ENCODE assay signal across 8 cellular contexts in genomic region chr7:25894902-25895791, GRCh38.
DNase-seq lines count a peak whose midpoint lies in the region; TF ChIP-seq lines count a peak whose summit lies in the region.

No MANE protein-coding gene starts in this region.

- H3K27me3 Mint-ChIP-seq in dendritic cell treated with granulocyte-macrophage colony-stimulating factor and Interleukin-4, amounts not matched to agents 40 ng/mL and 50 ng/mL, for 4 days: peaks cover 72% of the 10 kb centered on the region

- peaks cover 43% of the 10 kb centered on the region for H3K4me1 Mint-ChIP-seq in dendritic cell treated with granulocyte-macrophage colony-stimulating factor and Interleukin-4, amounts not matched to agents 40 ng/mL and 50 ng/mL, for 4 days (ENCODE audit: low read depth)

- intact Hi-C loops in dendritic cell treated with granulocyte-macrophage colony-stimulating factor and Interleukin-4, amounts not matched to agents 40 ng/mL and 50 ng/mL, for 4 days (cut with micrococcal nuclease): loop anchor here (5.0 to 10.0 kb wide), 6 partner anchors 307 to 1270 kb away; partner anchors contain the start of genes CBX3, HNRNPA2B1 and HOXA9
- intact Hi-C loops in lower leg skin (cut with DNase I; ENCODE audit: low total_unique reads): loop anchor here (5.0 kb wide), 2 partner anchors 162 to 467 kb away; no protein-coding TSS in a partner anchor

- no peaks in the 10 kb centered on the region for H3K9me3 ChIP-seq in HEK293 (ENCODE audit: control insufficient read depth, insufficient read depth, low read depth, low read length)

- TF ChIP-seq CTCF in GM12864 (IDR thresholded peaks at IDR 0.05; ENCODE audit: low read depth, low read length, missing control alignments) (peak; percentile 82), HEK293 (tag by site-specific recombination; IDR thresholded peaks at IDR 0.05) (peak; percentile 65), lower leg skin (IDR thresholded peaks at IDR 0.05) (no peak)

- no peak for TF ChIP-seq POLR2A in lower leg skin (IDR thresholded peaks at IDR 0.05)

- WGBS in lower leg skin, 2 donors: 20 to 23% methylated on average over 24 to 30 of the region's 30 CpGs

- H3K27ac Mint-ChIP-seq in dendritic cell treated with granulocyte-macrophage colony-stimulating factor and Interleukin-4, amounts not matched to agents 40 ng/mL and 50 ng/mL, for 4 days: peak overlapping the region; percentile 49

- H3K4me3 Mint-ChIP-seq in dendritic cell treated with granulocyte-macrophage colony-stimulating factor and Interleukin-4, amounts not matched to agents 40 ng/mL and 50 ng/mL, for 4 days: peak overlapping the region; percentile 55

- peaks cover 5% of the 10 kb centered on the region; the same call in 1 of the 2 replicates for H3K4me1 ChIP-seq in HEK293 (ENCODE audit: control insufficient read depth, insufficient read depth, low read length)

- DNase-seq in GM12864 (ENCODE audit: low read depth) (peak; percentile 52), NAMALWA (ENCODE audit: low spot score) (peak; percentile 92), lower leg skin (ENCODE audit: low spot score in 2 of 2) (peak; percentile 53 to 96), NCI-H2196 treated with DMSO at 0.1 percent for 48 hours (lab: John Stamatoyannopoulos, UW; ENCODE audit: unreplicated experiment) (no peak)
- peak; percentile 76 for DNase-seq in activated CD4-positive, alpha-beta T cell treated with anti-CD3 and anti-CD28 coated beads for 48 hours
- DNase-seq in stimulated activated CD8-positive, alpha-beta memory T cell treated with anti-CD3 and anti-CD28 coated beads, Interleukin-12 subunit alpha, Interleukin-12 subunit beta, amount 100 ng/mL, for 1 hour (ENCODE audit: low read depth): peak; percentile 36

- H3K9me3 Mint-ChIP-seq in dendritic cell treated with granulocyte-macrophage colony-stimulating factor and Interleukin-4, amounts not matched to agents 40 ng/mL and 50 ng/mL, for 4 days: no peaks in the 10 kb centered on the region

- peak overlapping the region; percentile 16; the same call in 1 of the 2 replicates for H3K27ac ChIP-seq in HEK293 (ENCODE audit: extremely low read depth, low read depth, low read length)

- CTCF ChIA-PET in HEK293 (lab: Yijun Ruan, JAX): interaction anchor here (0.5 to 7.5 kb wide), 50 partner anchors 9 to 1641 kb away, joined by 3 to 167 read pairs (median 4); no protein-coding TSS in a partner anchor

- POLR2A ChIA-PET in HEK293 (lab: Yijun Ruan, JAX): interaction anchor here (0.9 kb wide), 2 partner anchors 765 to 1290 kb away, joined by 3 read pairs; partner anchors contain the start of gene HOXA11

- H3K36me3 ChIP-seq in HEK293 (ENCODE audit: control insufficient read depth in 2 of 2, insufficient read depth in 1 of 2, low read length in 2 of 2): no peaks in the 10 kb centered on the region

- H3K36me3 Mint-ChIP-seq in dendritic cell treated with granulocyte-macrophage colony-stimulating factor and Interleukin-4, amounts not matched to agents 40 ng/mL and 50 ng/mL, for 4 days (ENCODE audit: low read depth): no peaks in the 10 kb centered on the region

- peak overlapping the region; percentile 4; the same call in 1 of the 2 replicates for H3K4me3 ChIP-seq in GM12864 (ENCODE audit: low read depth, low read length)
- peak overlapping the region; percentile 19 for H3K4me3 ChIP-seq in HEK293 (ENCODE audit: low read depth, low read length)
- H3K4me3 ChIP-seq in lower leg skin (ENCODE audit: low read depth, poor library complexity, severe bottlenecking): peak overlapping the region; percentile 10

TF ChIP-seq in HEK293, 187 proteins besides CTCF, POLR2A, EP300 and RAD21 (continues in another document):
- TF ChIP-seq ZNF366 (tag by site-specific recombination; conservative IDR thresholded peaks at IDR 0.05) (no peak), ZNF747 (tag by site-specific recombination; IDR thresholded peaks at IDR 0.05) (no peak), ZNF654 (tag by site-specific recombination; IDR thresholded peaks at IDR 0.05; ENCODE audit: low read depth) (peak; percentile 11; the same call in 1 of the 2 replicates), ZBTB17 (tag by site-specific recombination; IDR thresholded peaks at IDR 0.05) (peak; percentile 36; the same call in 1 of the 2 replicates), ZBTB11 (tag by site-specific recombination; conservative IDR thresholded peaks at IDR 0.05; ENCODE audit: low read depth) (peak; percentile 52; the same call in 1 of the 2 replicates), ELK4 (IDR thresholded peaks at IDR 0.05; ENCODE audit: borderline replicate concordance, low read depth, low read length) (no peak), ZEB2 (tag by site-specific recombination; IDR thresholded peaks at IDR 0.05) (0 out of 2 replicates have a peak, but pooled peaks have one; percentile 33), ZNF426 (tag by site-specific recombination; IDR thresholded peaks at IDR 0.05) (no peak), ZNF629 (tag by site-specific recombination; IDR thresholded peaks at IDR 0.05) (peak; percentile 40; the same call in 1 of the 2 replicates), ZNF692 (tag by site-specific recombination; IDR thresholded peaks at IDR 0.05) (no peak), ZNF19 (tag by site-specific recombination; IDR thresholded peaks at IDR 0.05; ENCODE audit: low read depth) (no peak), ZFHX2 (tag by site-specific recombination; conservative IDR thresholded peaks at IDR 0.05) (peak; percentile 93), ZNF792 (tag by site-specific recombination; IDR thresholded peaks at IDR 0.05) (no peak), GLIS2 (tag by site-specific recombination; IDR thresholded peaks at IDR 0.05) (0 out of 2 replicates have a peak, but pooled peaks have one; percentile 19), SCRT2 (tag by site-specific recombination; IDR thresholded peaks at IDR 0.05) (no peak)

Comparison
In these comparisons a context has a peak if more than half of its experiments do, and no peak if none do; other contexts are left out.
1. CTCF ChIP-seq: peak in GM12864 (single experiment) and HEK293 (single experiment); none in lower leg skin (0 of 3).
2. Peak in every context shown above with its lines, with median percentiles within 50 percentile points of each other: H3K4me3 ChIP-seq.